19 cellular contexts compared by ENCODE assay signal in genomic region chr1:71755441-71755840, GRCh38.
A peak's percentile ranks its signal among the peaks of the same experiment; 100 is the strongest.
DNase-seq lines count a peak whose midpoint lies in the region; ATAC-seq and TF ChIP-seq lines count a peak whose summit lies in the region.
"Had no signal": no experiment of that assay in that cellular context is flagged by ENCODE, and none has a peak within 500 bp of the region (broad histone marks: within the 10 kb centered on the region; RNA-seq: fewer than 3 reads in every experiment).

No MANE protein-coding gene starts in this region.

- no peaks in the 10 kb centered on the region for H3K27me3 Mint-ChIP-seq in neural crest cell (ENCODE audit: low read depth)
- H3K27me3 Mint-ChIP-seq: CD4-positive, alpha-beta memory T cell had no signal

- WGBS in aorta, 2 donors: 78 to 97% methylated on average over 1 of the region's 1 CpG

- intact Hi-C loops in aorta (cut with DNase I): no loop called here

- H3K9me3 ChIP-seq in SK-N-MC (ENCODE audit: low read depth, low read length): no peaks in the 10 kb centered on the region
- H3K9me3 ChIP-seq in aorta (ENCODE audit: control insufficient read depth, low read length): no peaks in the 10 kb centered on the region
- H3K9me3 ChIP-seq: A549 had no signal

- TF ChIP-seq CTCF in neural crest cell (conservative IDR thresholded peaks at IDR 0.05): no peak

- H3K4me3 Mint-ChIP-seq in neural crest cell: peak overlapping the region; percentile 23
- H3K4me3 Mint-ChIP-seq: CD14-positive monocyte; CD4-positive, alpha-beta memory T cell; H9 had no signal

- H3K9ac ChIP-seq in SK-N-MC (ENCODE audit: insufficient read length): no peak overlapping the region
- H3K9ac ChIP-seq: BLaER1 had no signal

- no peaks in the 10 kb centered on the region for H3K4me1 ChIP-seq in aorta (ENCODE audit: control insufficient read depth in 1 of 2, insufficient read depth in 2 of 2, low read length in 2 of 2)
- H3K4me1 ChIP-seq: A549, BLaER1 had no signal

- peak; percentile 2 for DNase-seq in NCI-H146 (lab: John Stamatoyannopoulos, UW)
- DNase-seq in NCI-H146 treated with DMSO at 0.1 percent for 48 hours (lab: John Stamatoyannopoulos, UW; ENCODE audit: unreplicated experiment): no peak
- DNase-seq in SK-N-MC (ENCODE audit: low read depth, low spot score): peak; percentile 8
- DNase-seq in foreskin melanocyte: peak; percentile 88
- no peak for DNase-seq in neural crest cell (ENCODE audit: low read depth, low spot score)
- no peak for DNase-seq in aorta
- DNase-seq in COLO668 (lab: John Stamatoyannopoulos, UW; ENCODE audit: unreplicated experiment): no peak
- no peak for DNase-seq in cerebellar nuclear complex (lab: John Stamatoyannopoulos, UW)
- DNase-seq: CD4-positive, alpha-beta memory T cell; COR-L47; DMS 273 treated with DMSO at 0.1 percent for 48 hours; DMS53; GOT3; H9; IMR-90 had no signal

- no peak for ATAC-seq in aorta (ENCODE audit: low FRiP score)
- ATAC-seq: A549 had no signal

- H3K36me3 ChIP-seq in SK-N-MC (ENCODE audit: insufficient read depth, low read length) (no peaks in the 10 kb centered on the region), aorta (ENCODE audit: control insufficient read depth in 1 of 2, insufficient read depth in 2 of 2, low read length in 1 of 2) (no peaks in the 10 kb centered on the region)
- H3K36me3 ChIP-seq: BLaER1 had no signal

- peaks cover 26% of the 10 kb centered on the region for H3K4me1 Mint-ChIP-seq in neural crest cell
- H3K4me1 Mint-ChIP-seq: CD14-positive monocyte; CD4-positive, alpha-beta memory T cell had no signal

- H3K27ac Mint-ChIP-seq in neural crest cell (ENCODE audit: unreplicated experiment): no peak overlapping the region
- H3K27ac Mint-ChIP-seq: CD14-positive monocyte; CD4-positive, alpha-beta memory T cell had no signal

- H3K9me3 Mint-ChIP-seq in neural crest cell: no peaks in the 10 kb centered on the region

- no peak overlapping the region for H3K27ac ChIP-seq in SK-N-MC
- no peak overlapping the region for H3K27ac ChIP-seq in aorta (ENCODE audit: low read depth in 1 of 2, low read length in 2 of 2)
- H3K27ac ChIP-seq: 22Rv1, A549, BLaER1 had no signal

- no peaks in the 10 kb centered on the region for H3K27me3 ChIP-seq in aorta (ENCODE audit: control insufficient read depth in 1 of 2, insufficient read depth in 2 of 2, low read length in 1 of 2)
- H3K27me3 ChIP-seq: BLaER1 had no signal

- H3K36me3 Mint-ChIP-seq in neural crest cell (ENCODE audit: low read depth): no peaks in the 10 kb centered on the region
- H3K36me3 Mint-ChIP-seq: CD14-positive monocyte; CD4-positive, alpha-beta memory T cell had no signal

- H3K4me3 ChIP-seq in SK-N-MC (no peak overlapping the region), aorta (ENCODE audit: low read length in 2 of 2) (no peak overlapping the region)
- H3K4me3 ChIP-seq: A549, BLaER1 had no signal

Comparison
In these comparisons a context has a peak if more than half of its experiments do, and no peak if none do; other contexts are left out.
1. DNase-seq: peak in NCI-H146 (single experiment), SK-N-MC (single experiment) and foreskin melanocyte (single experiment); none in NCI-H146 treated with DMSO at 0.1 percent for 48 hours (single experiment), neural crest cell (single experiment), aorta (0 of 2), COLO668 (single experiment) and cerebellar nuclear complex (0 of 2).